In the genomic region with DNA sequence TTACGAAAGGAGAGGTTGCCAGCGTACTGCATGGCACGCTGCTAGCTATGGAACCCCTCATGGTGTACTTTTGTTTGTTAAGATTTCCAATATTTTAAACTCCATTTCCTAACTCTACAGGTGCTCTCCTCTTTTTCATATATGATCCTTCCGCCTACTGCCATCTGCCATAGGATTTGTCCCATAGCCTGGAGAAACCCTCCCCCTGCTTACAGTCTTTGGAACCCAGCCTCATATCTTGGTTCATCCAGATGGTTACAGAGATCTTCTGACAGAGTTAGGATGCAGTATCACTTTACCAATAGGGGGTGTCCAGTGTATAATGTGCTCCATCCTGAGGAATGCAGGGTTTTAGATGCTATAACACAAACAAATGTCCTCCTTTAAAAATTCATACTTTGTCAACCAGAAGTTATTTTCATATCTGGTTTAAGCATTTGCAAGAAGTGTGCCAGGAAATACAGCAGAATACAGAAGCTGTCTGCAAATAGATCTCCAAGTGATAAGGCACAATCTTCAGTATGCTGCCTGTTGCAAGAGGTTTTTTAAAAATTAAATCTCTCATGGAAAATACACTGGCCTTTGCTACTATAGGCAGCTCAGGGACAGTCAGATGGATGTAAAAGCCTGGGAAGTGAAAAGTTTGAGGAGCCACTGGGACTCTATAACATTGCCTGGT, we compare ENCODE assay signal across 16 cellular contexts.
"Had no signal": no experiment of that assay in that cellular context is flagged by ENCODE, and none has a peak within 500 bp of the region (broad histone marks: within the 10 kb centered on the region; RNA-seq: fewer than 3 reads in every experiment).

No MANE protein-coding gene starts in this region.

- H3K27ac Mint-ChIP-seq: activated CD8-positive, alpha-beta T cell treated with anti-CD3 and anti-CD28 coated beads for 36 hours; activated naive CD4-positive, alpha-beta T cell treated with anti-CD3 and anti-CD28 coated beads, Interleukin-2, amount 50 U/mL, for 72 hours; activated T-cell treated with anti-CD3 and anti-CD28 coated beads, Interleukin-2, amount 50 U/mL, for 72 hours; naive thymus-derived CD8-positive, alpha-beta T cell; stimulated activated effector memory CD8-positive, alpha-beta T cell treated with anti-CD3 and anti-CD28 coated beads, Interleukin-12 subunit alpha, Interleukin-12 subunit beta, amount 100 ng/mL, for 72 hours; WTC11 had no signal

- H3K27ac ChIP-seq: colonic mucosa, esophagus muscularis mucosa, left ventricle myocardium inferior, thyroid gland, uterus had no signal

- H3K9me3 ChIP-seq: colonic mucosa, thyroid gland, uterus had no signal

- H3K4me1 Mint-ChIP-seq: naive thymus-derived CD8-positive, alpha-beta T cell; stimulated activated effector memory CD8-positive, alpha-beta T cell treated with anti-CD3 and anti-CD28 coated beads, Interleukin-12 subunit alpha, Interleukin-12 subunit beta, amount 100 ng/mL, for 72 hours had no signal

- H3K9me3 Mint-ChIP-seq: activated CD8-positive, alpha-beta T cell treated with anti-CD3 and anti-CD28 coated beads for 36 hours; activated naive CD4-positive, alpha-beta T cell treated with anti-CD3 and anti-CD28 coated beads, Interleukin-2, amount 50 U/mL, for 72 hours; stimulated activated effector memory CD8-positive, alpha-beta T cell treated with anti-CD3 and anti-CD28 coated beads, Interleukin-12 subunit alpha, Interleukin-12 subunit beta, amount 100 ng/mL, for 72 hours had no signal

- DNase-seq: activated CD4-positive, alpha-beta T cell treated with anti-CD3 and anti-CD28 coated beads for 48 hours; activated CD8-positive, alpha-beta T cell treated with anti-CD3 and anti-CD28 coated beads for 36 hours; activated gamma-delta T cell; activated T-cell treated with anti-CD3 and anti-CD28 coated beads, Interleukin-2, amount 50 U/mL, for 72 hours; amniotic stem cell; colonic mucosa; glutamatergic neuron; left ventricle myocardium inferior; naive thymus-derived CD8-positive, alpha-beta T cell; retina; uterus had no signal

- H3K4me1 ChIP-seq: colonic mucosa, esophagus muscularis mucosa, left ventricle myocardium inferior, thyroid gland, uterus had no signal

- H3K36me3 ChIP-seq: colonic mucosa, esophagus muscularis mucosa, left ventricle myocardium inferior, thyroid gland, uterus had no signal

- H3K4me3 Mint-ChIP-seq: activated CD8-positive, alpha-beta T cell treated with anti-CD3 and anti-CD28 coated beads for 36 hours; activated T-cell treated with anti-CD3 and anti-CD28 coated beads, Interleukin-2, amount 50 U/mL, for 72 hours; naive thymus-derived CD8-positive, alpha-beta T cell; stimulated activated effector memory CD8-positive, alpha-beta T cell treated with anti-CD3 and anti-CD28 coated beads, Interleukin-12 subunit alpha, Interleukin-12 subunit beta, amount 100 ng/mL, for 72 hours; WTC11 had no signal

- H3K4me3 ChIP-seq: colonic mucosa, esophagus muscularis mucosa, left ventricle myocardium inferior, thyroid gland, uterus had no signal

- H3K27me3 ChIP-seq: colonic mucosa, esophagus muscularis mucosa, thyroid gland, uterus had no signal

- H3K36me3 Mint-ChIP-seq: activated naive CD4-positive, alpha-beta T cell treated with anti-CD3 and anti-CD28 coated beads, Interleukin-2, amount 50 U/mL, for 72 hours; naive thymus-derived CD8-positive, alpha-beta T cell; stimulated activated effector memory CD8-positive, alpha-beta T cell treated with anti-CD3 and anti-CD28 coated beads, Interleukin-12 subunit alpha, Interleukin-12 subunit beta, amount 100 ng/mL, for 72 hours; WTC11 had no signal
